ENCODE assay signal across 8 cellular contexts in genomic region chr3:14460342-14461005, GRCh38. TPM values are rescaled to one million over a fixed set of nuclear protein-coding genes. Genes with fewer than 3 reads are reported as not detected.
DNase-seq lines count a peak whose midpoint lies in the region; ATAC-seq, FAIRE-seq and TF ChIP-seq lines count a peak whose summit lies in the region.

No MANE protein-coding gene starts in this region.

- no peaks in the 10 kb centered on the region for H3K79me1 ChIP-seq in H9 (ENCODE audit: insufficient read depth, low read depth, low read length, poor library complexity, severe bottlenecking)

- DNase-seq in AG08396 (ENCODE audit: low spot score): peak; percentile 86
- DNase-seq in RCC 7860 (ENCODE audit: low spot score): peak; percentile 73
- peak; percentile 41 for DNase-seq in epidermal melanocyte (ENCODE audit: insufficient read length, low spot score)
- DNase-seq in naive B cell: no peak
- DNase-seq in NCI-H2227 (lab: John Stamatoyannopoulos, UW; ENCODE audit: unreplicated experiment): no peak
- no peak for DNase-seq in H9
- DNase-seq in central memory CD4-positive, alpha-beta T cell: no peak

- no peak overlapping the region for H4K8ac ChIP-seq in H9 (replicated peaks; ENCODE audit: insufficient read length, low read depth, low read length)

- no peak overlapping the region for H2AK5ac ChIP-seq in H9 (ENCODE audit: insufficient read length, low read length)

- no peaks in the 10 kb centered on the region for H3K27me3 Mint-ChIP-seq in naive B cell
- H3K27me3 Mint-ChIP-seq in H9 (ENCODE audit: low read depth): no peaks in the 10 kb centered on the region

- no peaks in the 10 kb centered on the region for H3K9me3 Mint-ChIP-seq in naive B cell
- H3K9me3 Mint-ChIP-seq in H9: no peaks in the 10 kb centered on the region

- H3K4me1 ChIP-seq in H9 (ENCODE audit: insufficient read depth, low read length): peaks cover 3% of the 10 kb centered on the region; the same call in 1 of the 2 replicates

- no peak overlapping the region for H3K4me2 ChIP-seq in H9 (ENCODE audit: insufficient read depth, insufficient read length, low read length)

- H3K18ac ChIP-seq in H9 (ENCODE audit: insufficient read length, low read depth, low read length): no peak overlapping the region

- ATAC-seq in naive B cell (ENCODE audit: low read depth in 2 of 2) (no peak), HG02759 (IDR thresholded peaks at IDR 0.05; ENCODE audit: unreplicated experiment) (no peak)

- H3K23ac ChIP-seq in H9 (ENCODE audit: insufficient read length, low read depth, low read length): no peak overlapping the region

- H3K36me3 Mint-ChIP-seq in naive B cell (peaks cover 8 to 24% of the 10 kb centered on the region in 2 donors), H9 (ENCODE audit: insufficient read depth in 1 of 3, low read depth in 3 of 3) (peaks cover 23 to 67% (median 42%) of the 10 kb centered on the region in 3 experiments; a peak in 6 of 7 replicates)

- no peak overlapping the region for H2BK12ac ChIP-seq in H9 (ENCODE audit: insufficient read length, low read depth, low read length)

- no peak overlapping the region for H4K5ac ChIP-seq in H9 (ENCODE audit: insufficient read length, low read depth, low read length)

- H4K20me1 ChIP-seq in H9 (ENCODE audit: control insufficient read depth, insufficient read depth, insufficient read length): no peaks in the 10 kb centered on the region

- H3K27me3 ChIP-seq in H9 (ENCODE audit: insufficient read depth, low read length): no peaks in the 10 kb centered on the region

- no peak overlapping the region for H3K56ac ChIP-seq in H9 (ENCODE audit: insufficient read length, low read depth, low read length)

- H2BK15ac ChIP-seq in H9 (ENCODE audit: low read depth, low read length): no peak overlapping the region

- no peaks in the 10 kb centered on the region for H3K9me3 ChIP-seq in H9 (ENCODE audit: control insufficient read depth, low read depth, low read length)

- no peak overlapping the region for H4K91ac ChIP-seq in H9 (ENCODE audit: insufficient read length, low read depth, low read length)

- no peaks in the 10 kb centered on the region for H3K79me2 ChIP-seq in H9 (ENCODE audit: insufficient read depth, low read length)

- no peak overlapping the region for H2AFZ ChIP-seq in H9 (ENCODE audit: low read length)

- no peak overlapping the region for H3T11ph ChIP-seq in H9 (ENCODE audit: low read length)

- H3K27ac ChIP-seq in H9 (ENCODE audit: insufficient read length, low read depth, low read length): no peak overlapping the region

- H2BK5ac ChIP-seq in H9 (ENCODE audit: insufficient read length, low read length): no peak overlapping the region

- H3K27ac Mint-ChIP-seq in naive B cell (peak overlapping the region; percentile 56 to 72 (median 68)), H9 (no peak overlapping the region; a peak in 1 of 7 replicates)

- peak; percentile 89 for FAIRE-seq in RCC 7860 (lab: Jason Lieb, UNC)

- no peak overlapping the region for H3K4ac ChIP-seq in H9 (ENCODE audit: low read depth, low read length)

- no peak overlapping the region for H2BK120ac ChIP-seq in H9 (ENCODE audit: low read depth, low read length, poor library complexity, severe bottlenecking)

- H3K9ac ChIP-seq in H9 (ENCODE audit: extremely low read depth, insufficient read length, low read length): no peak overlapping the region

- H3K4me1 Mint-ChIP-seq in naive B cell: peaks cover 0 to 4% (median 2%) of the 10 kb centered on the region in 3 donors
- H3K4me1 Mint-ChIP-seq in H9: peaks cover 33 to 34% of the 10 kb centered on the region in 2 experiments

- H3K4me3 Mint-ChIP-seq in naive B cell (no peak overlapping the region), H9 (no peak overlapping the region; a peak in 1 of 5 replicates)

- TF ChIP-seq CTCF in H9 (conservative IDR thresholded peaks at IDR 0.05): no peak

- no peak overlapping the region for H2BK20ac ChIP-seq in H9 (ENCODE audit: low read depth, low read length, poor library complexity, severe bottlenecking)

- no CpG with 5 or more reads among the region's 9 CpGs for WGBS in H9 (ENCODE audit: extremely low coverage, insufficient read length, low lambda C conversion rate)

- no peaks in the 10 kb centered on the region for H3K23me2 ChIP-seq in H9 (ENCODE audit: insufficient read length, low read depth, low read length, poor library complexity, severe bottlenecking)

- no peak overlapping the region for H3K14ac ChIP-seq in H9 (ENCODE audit: insufficient read depth, low read length)

RNA-seq across cellular contexts. Expression of gene SLC6A6, which starts 58.1 kb away (rescaled TPM):
- polyA plus RNA-seq in naive B cell (ENCODE audit: low read depth in 6 of 6): 1 to 10 TPM; 4.7 to 9.1 (median 6.2) TPM
- 70.8 and 72.6 TPM in 2 replicates for total RNA-seq in H9 (2021)

Comparison
In these comparisons a context has a peak if more than half of its experiments do, and no peak if none do; other contexts are left out.
1. DNase-seq: peak in AG08396 (single experiment), RCC 7860 (single experiment) and epidermal melanocyte (single experiment); none in naive B cell (single experiment), NCI-H2227 (single experiment), H9 (single experiment) and central memory CD4-positive, alpha-beta T cell (single experiment).
2. H3K27ac Mint-ChIP-seq: peak in naive B cell (6 of 6); none in H9 (0 of 3).